Comparison of ENCODE assay signal across 26 cellular contexts in the genomic region with DNA sequence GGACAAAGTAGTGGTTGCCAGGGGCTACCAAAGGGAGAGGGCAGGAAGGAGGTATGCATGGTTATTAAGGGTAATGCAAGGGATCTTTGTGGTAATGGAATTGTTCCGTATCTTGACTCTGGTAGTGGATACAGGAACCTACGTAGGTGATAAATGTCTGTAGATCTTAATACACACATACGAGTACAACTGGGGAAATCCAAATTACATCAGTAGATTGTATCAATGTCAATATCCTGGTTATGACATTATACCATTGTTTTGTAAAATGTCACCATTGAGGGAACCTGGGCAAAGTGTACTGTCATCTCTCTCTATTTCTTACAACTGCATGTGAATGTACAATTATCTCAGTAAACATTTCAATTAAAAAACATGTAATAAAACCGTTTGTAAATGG. TPM values are rescaled to one million over a fixed set of nuclear protein-coding genes. Genes with fewer than 3 reads are reported as not detected.
A peak's percentile ranks its signal among the peaks of the same experiment; 100 is the strongest.
DNase-seq lines count a peak whose midpoint lies in the region; ATAC-seq, FAIRE-seq and TF ChIP-seq lines count a peak whose summit lies in the region.
"Had no signal": no experiment of that assay in that cellular context is flagged by ENCODE, and none has a peak within 500 bp of the region (broad histone marks: within the 10 kb centered on the region; RNA-seq: fewer than 3 reads in every experiment).

No MANE protein-coding gene starts in this region.

- intact Hi-C loops in psoas muscle (cut with DNase I): no loop called here

- peaks cover 53% of the 10 kb centered on the region for H3F3A ChIP-seq in GM23248 (ENCODE audit: insufficient read depth)

- H3K27me3 Mint-ChIP-seq in astrocyte (ENCODE audit: low read depth, unreplicated experiment): no peaks in the 10 kb centered on the region
- H3K27me3 Mint-ChIP-seq: activated naive CD4-positive, alpha-beta T cell treated with anti-CD3 and anti-CD28 coated beads, Interleukin-2, amount 10 ng/mL, durations not matched to agents 7 days and 5 days; T-helper 17 cell had no signal

- peak overlapping the region; percentile 1 for H3K27ac Mint-ChIP-seq in astrocyte (ENCODE audit: unreplicated experiment)
- H3K27ac Mint-ChIP-seq: activated naive CD4-positive, alpha-beta T cell treated with anti-CD3 and anti-CD28 coated beads, Interleukin-2, amount 10 ng/mL, durations not matched to agents 7 days and 5 days; naive thymus-derived CD4-positive, alpha-beta T cell; T-helper 17 cell had no signal

- in situ Hi-C loops in GM23248 (cut with MboI): no loop called here

- H2AFZ ChIP-seq in ACC112 (ENCODE audit: low read length, unreplicated experiment): no peak overlapping the region
- no peak overlapping the region for H2AFZ ChIP-seq in GM23248
- H2AFZ ChIP-seq in astrocyte (ENCODE audit: low read depth, low read length): no peak overlapping the region

- WGBS in GM23248 (ENCODE audit: low coverage in 1 of 2, low lambda C conversion rate in 2 of 2, missing lambda C conversion rate in 2 of 2), 2 experiments: 91 to 95% methylated on average over 4 of the region's 4 CpGs
- 69 to 75% (median 74%) methylated on average over 4 of the region's 4 CpGs for WGBS in psoas muscle, 3 donors

- peak overlapping the region; percentile 66 for H3K27ac ChIP-seq in ACC112 (ENCODE audit: low read depth, low read length)
- peak overlapping the region; percentile 67 for H3K27ac ChIP-seq in GM23248
- H3K27ac ChIP-seq in astrocyte (ENCODE audit: low read depth, low read length): peak overlapping the region; percentile 61
- peak overlapping the region; percentile 37 for H3K27ac ChIP-seq in psoas muscle
- H3K27ac ChIP-seq: C4-2B, KMS-11, skin epidermis had no signal

- H3K4me2 ChIP-seq in GM23248 (ENCODE audit: unreplicated experiment): peak overlapping the region; percentile 56
- H3K4me2 ChIP-seq in astrocyte (ENCODE audit: low read length): peak overlapping the region; percentile 34
- H3K4me2 ChIP-seq: KMS-11, SK-N-SH had no signal

- H3K36me3 ChIP-seq in ACC112 (ENCODE audit: insufficient read depth, low read length): no peaks in the 10 kb centered on the region
- H3K36me3 ChIP-seq in GM23248 (ENCODE audit: low read depth): peaks cover 16% of the 10 kb centered on the region; the same call in 1 of the 2 replicates
- H3K36me3 ChIP-seq in astrocyte (ENCODE audit: insufficient read depth, low read length): no peaks in the 10 kb centered on the region
- no peaks in the 10 kb centered on the region for H3K36me3 ChIP-seq in psoas muscle (ENCODE audit: insufficient read depth in 1 of 2, low read depth in 1 of 2)

- no peaks in the 10 kb centered on the region for H3K9me2 ChIP-seq in GM23248 (ENCODE audit: insufficient read depth)
- H3K9me2 ChIP-seq: SK-N-SH had no signal

- peaks cover 40% of the 10 kb centered on the region for H3K4me1 Mint-ChIP-seq in astrocyte (ENCODE audit: low read depth, unreplicated experiment)
- H3K4me1 Mint-ChIP-seq: activated naive CD4-positive, alpha-beta T cell treated with anti-CD3 and anti-CD28 coated beads, Interleukin-2, amount 10 ng/mL, durations not matched to agents 7 days and 5 days had no signal

- no peaks in the 10 kb centered on the region for H3K9me3 ChIP-seq in GM23248 (ENCODE audit: low read depth)
- H3K9me3 ChIP-seq in astrocyte (ENCODE audit: insufficient read depth, low read depth, low read length): peaks cover 5% of the 10 kb centered on the region
- H3K9me3 ChIP-seq in psoas muscle: no peaks in the 10 kb centered on the region
- H3K9me3 ChIP-seq: SK-N-SH had no signal

- ATAC-seq in psoas muscle (no peak), HG03571 (IDR thresholded peaks at IDR 0.05; ENCODE audit: unreplicated experiment) (no peak)
- ATAC-seq: activated T-cell treated with anti-CD3 and anti-CD28 coated beads, Interleukin-2, amount 50 U/mL, for 4 hours; HCT116; naive thymus-derived CD4-positive, alpha-beta T cell; T-helper 17 cell had no signal

- no peak for TF ChIP-seq CTCF in astrocyte (IDR thresholded peaks at IDR 0.05; ENCODE audit: insufficient read depth, low read depth, low read length)
- TF ChIP-seq CTCF in psoas muscle (IDR thresholded peaks at IDR 0.05): no peak
- TF ChIP-seq CTCF in GM10266 (IDR thresholded peaks at IDR 0.05; ENCODE audit: control insufficient read depth, insufficient read depth, low read depth, missing control alignments): no peak

- no peaks in the 10 kb centered on the region for H3K27me3 ChIP-seq in ACC112 (ENCODE audit: insufficient read depth, low read length)
- H3K27me3 ChIP-seq in GM23248 (replicated peaks; ENCODE audit: insufficient read depth): no peaks in the 10 kb centered on the region
- no peaks in the 10 kb centered on the region for H3K27me3 ChIP-seq in astrocyte (ENCODE audit: insufficient read depth, low read length)
- no peaks in the 10 kb centered on the region for H3K27me3 ChIP-seq in psoas muscle (ENCODE audit: insufficient read depth in 3 of 3, low read length in 2 of 3)

- DNase-seq in GM23248 (no peak), astrocyte (ENCODE audit: low read depth) (no peak), psoas muscle (no peak), GM10266 (ENCODE audit: extremely low spot score) (no peak), nucleus accumbens (lab: John Stamatoyannopoulos, UW) (no peak)
- DNase-seq: activated CD4-positive, alpha-beta T cell treated with anti-CD3 and anti-CD28 coated beads for 48 hours; activated naive CD4-positive, alpha-beta T cell treated with anti-CD3 and anti-CD28 coated beads, Interleukin-2, amount 10 ng/mL, durations not matched to agents 7 days and 5 days; activated T-cell treated with anti-CD3 and anti-CD28 coated beads, Interleukin-2, amount 50 U/mL, for 4 hours; anterior cingulate cortex; central memory CD4-positive, alpha-beta T cell; dermis blood vessel endothelial cell; DND-41; midbrain; MM.1S; naive thymus-derived CD4-positive, alpha-beta T cell; NCI-H2029 treated with DMSO at 0.1 percent for 48 hours; NCI-H748 treated with DMSO at 0.1 percent for 48 hours; SK-N-SH; T-helper 17 cell had no signal

- peaks cover 30% of the 10 kb centered on the region for H3K4me1 ChIP-seq in ACC112 (ENCODE audit: control insufficient read depth, insufficient read depth, low read length, unreplicated experiment)
- H3K4me1 ChIP-seq in GM23248 (ENCODE audit: insufficient read depth): peaks cover 61% of the 10 kb centered on the region
- H3K4me1 ChIP-seq in astrocyte (ENCODE audit: insufficient read depth, low read length): peaks cover 34% of the 10 kb centered on the region
- peaks cover 54% of the 10 kb centered on the region for H3K4me1 ChIP-seq in psoas muscle

- H3K4me3 Mint-ChIP-seq in astrocyte (ENCODE audit: unreplicated experiment): no peak overlapping the region
- H3K4me3 Mint-ChIP-seq: activated naive CD4-positive, alpha-beta T cell treated with anti-CD3 and anti-CD28 coated beads, Interleukin-2, amount 10 ng/mL, durations not matched to agents 7 days and 5 days; activated T-cell treated with anti-CD3 and anti-CD28 coated beads, Interleukin-2, amount 50 U/mL, for 4 hours; naive thymus-derived CD4-positive, alpha-beta T cell; T-helper 17 cell had no signal

- FAIRE-seq in astrocyte (lab: Jason Lieb, UNC): no peak
- FAIRE-seq: endometrium had no signal

- H3K9ac ChIP-seq in GM23248 (no peak overlapping the region), astrocyte (ENCODE audit: low read length) (peak overlapping the region; percentile 34)
- H3K9ac ChIP-seq: KMS-11, SK-N-SH had no signal

- peaks cover 25% of the 10 kb centered on the region for H3K36me3 Mint-ChIP-seq in astrocyte (ENCODE audit: low read depth, unreplicated experiment)
- H3K36me3 Mint-ChIP-seq: activated naive CD4-positive, alpha-beta T cell treated with anti-CD3 and anti-CD28 coated beads, Interleukin-2, amount 10 ng/mL, durations not matched to agents 7 days and 5 days had no signal

- H3K4me3 ChIP-seq in ACC112 (ENCODE audit: low read depth, low read length) (no peak overlapping the region), GM23248 (0 out of 2 replicates have a peak overlapping the region, but pooled peaks have one; percentile 16), astrocyte (ENCODE audit: insufficient read depth, low read depth, low read length) (no peak overlapping the region), psoas muscle (no peak overlapping the region)
- H3K4me3 ChIP-seq: skin epidermis had no signal

- H3K79me2 ChIP-seq in ACC112 (ENCODE audit: control insufficient read depth, insufficient read depth, low read length, unreplicated experiment): no peaks in the 10 kb centered on the region
- peaks cover 98% of the 10 kb centered on the region for H3K79me2 ChIP-seq in GM23248 (ENCODE audit: insufficient read depth)
- peaks cover 92% of the 10 kb centered on the region for H3K79me2 ChIP-seq in astrocyte (ENCODE audit: insufficient read depth, low read length)

- H3K9me3 Mint-ChIP-seq in astrocyte (ENCODE audit: unreplicated experiment): peaks cover 11% of the 10 kb centered on the region
- H3K9me3 Mint-ChIP-seq: activated naive CD4-positive, alpha-beta T cell treated with anti-CD3 and anti-CD28 coated beads, Interleukin-2, amount 10 ng/mL, durations not matched to agents 7 days and 5 days; activated T-cell treated with anti-CD3 and anti-CD28 coated beads, Interleukin-2, amount 50 U/mL, for 4 hours had no signal

- no peaks in the 10 kb centered on the region; the same call in 1 of the 2 replicates for H4K20me1 ChIP-seq in GM23248 (ENCODE audit: insufficient read depth)
- H4K20me1 ChIP-seq in astrocyte (ENCODE audit: insufficient read depth, low read length): peaks cover 26% of the 10 kb centered on the region

RNA-seq across cellular contexts. Expression of gene ALPK2, which starts 56.2 kb away (rescaled TPM):
- 85.0 and 98.6 TPM in 2 replicates for total RNA-seq in GM23248 (2014; rRNA removed; shearing (Covaris generic))
- polyA plus RNA-seq in GM23248 (2016; fragmentation: Nextera tagmentation; extraction: Ambion mirVana): 41.2 and 55.1 TPM in 2 replicates
- 84.2 and 87.2 TPM in 2 replicates for total RNA-seq in astrocyte
- 100 to 1,000 TPM in 1 of 4 donors, 10 to 100 TPM in 3; 53.8 to 108 (median 63.4) TPM for total RNA-seq in psoas muscle
- polyA plus RNA-seq in psoas muscle: 10 to 100 TPM in 2 of 3 donors, 1 to 10 TPM in 1; 9.6 to 34.1 (median 22.0) TPM
- polyA plus RNA-seq: naive thymus-derived CD4-positive, alpha-beta T cell had no signal
